In genomic region chr5:157955541-157956172, GRCh38 we compare ENCODE assay signal across 21 cellular contexts.
"Had no signal": no experiment of that assay in that cellular context is flagged by ENCODE, and none has a peak within 500 bp of the region (broad histone marks: within the 10 kb centered on the region; RNA-seq: fewer than 3 reads in every experiment).

No MANE protein-coding gene starts in this region.

- H3K4me3 Mint-ChIP-seq: activated CD4-positive, alpha-beta memory T cell treated with anti-CD3 and anti-CD28 coated beads, Interleukin-2, amount 10 ng/mL, durations not matched to agents 7 days and 5 days; activated naive CD4-positive, alpha-beta T cell treated with anti-CD3 and anti-CD28 coated beads, Interleukin-2, amount 10 ng/mL, durations not matched to agents 7 days and 5 days; dendritic cell treated with granulocyte-macrophage colony-stimulating factor and Interleukin-4, amounts not matched to agents 40 ng/mL and 50 ng/mL, for 4 days; naive thymus-derived CD4-positive, alpha-beta T cell; neural crest cell; stimulated activated memory B cell treated with anti-CD40 and anti-IgM and Interleukin-4, amounts not matched to agents 10 μg/mL and 1 μg/mL and 100 μg/mL, for 72 hours had no signal

- H3K4me3 ChIP-seq: esophagus muscularis mucosa, gastrocnemius medialis, lower lobe of right lung, sigmoid colon, smooth muscle cell, stomach, suprapubic skin, tibial nerve had no signal

- H3K27ac ChIP-seq: esophagus muscularis mucosa, gastrocnemius medialis, lower lobe of right lung, sigmoid colon, suprapubic skin, tibial nerve had no signal

- H3K27me3 ChIP-seq: esophagus muscularis mucosa, gastrocnemius medialis, sigmoid colon, stomach, suprapubic skin, tibial nerve had no signal

- H3K27ac Mint-ChIP-seq: activated CD4-positive, alpha-beta memory T cell treated with anti-CD3 and anti-CD28 coated beads, Interleukin-2, amount 10 ng/mL, durations not matched to agents 7 days and 5 days; activated naive CD4-positive, alpha-beta T cell treated with anti-CD3 and anti-CD28 coated beads, Interleukin-2, amount 10 ng/mL, durations not matched to agents 7 days and 5 days; dendritic cell treated with granulocyte-macrophage colony-stimulating factor and Interleukin-4, amounts not matched to agents 40 ng/mL and 50 ng/mL, for 4 days; stimulated activated memory B cell treated with anti-CD40 and anti-IgM and Interleukin-4, amounts not matched to agents 10 μg/mL and 1 μg/mL and 100 μg/mL, for 72 hours had no signal

- DNase-seq: activated CD4-positive, alpha-beta memory T cell treated with anti-CD3 and anti-CD28 coated beads, Interleukin-2, amount 10 ng/mL, durations not matched to agents 7 days and 5 days; activated CD4-positive, alpha-beta T cell treated with anti-CD3 and anti-CD28 coated beads for 48 hours; activated effector memory CD4-positive, alpha-beta T cell treated with anti-CD3 and anti-CD28 coated beads, Interleukin-2, amount 50 U/mL, for 16 hours; activated naive CD4-positive, alpha-beta T cell treated with anti-CD3 and anti-CD28 coated beads, Interleukin-2, amount 10 ng/mL, durations not matched to agents 7 days and 5 days; amygdala; effector CD4-positive, alpha-beta T cell; gastrocnemius medialis; lower lobe of right lung; naive thymus-derived CD4-positive, alpha-beta T cell; occipital lobe; sigmoid colon; stimulated activated CD4-positive, alpha-beta T cell treated with anti-CD3 and anti-CD28 coated beads, Interleukin-15, amount 100 ng/mL, for 24 hours; stomach; T1000 had no signal

- H3K4me1 ChIP-seq: esophagus muscularis mucosa, gastrocnemius medialis, lower lobe of right lung, suprapubic skin, tibial nerve had no signal

- H3K9me3 Mint-ChIP-seq: activated CD4-positive, alpha-beta memory T cell treated with anti-CD3 and anti-CD28 coated beads, Interleukin-2, amount 10 ng/mL, durations not matched to agents 7 days and 5 days; activated naive CD4-positive, alpha-beta T cell treated with anti-CD3 and anti-CD28 coated beads, Interleukin-2, amount 10 ng/mL, durations not matched to agents 7 days and 5 days; dendritic cell treated with granulocyte-macrophage colony-stimulating factor and Interleukin-4, amounts not matched to agents 40 ng/mL and 50 ng/mL, for 4 days; stimulated activated memory B cell treated with anti-CD40 and anti-IgM and Interleukin-4, amounts not matched to agents 10 μg/mL and 1 μg/mL and 100 μg/mL, for 72 hours had no signal

- H3K4me1 Mint-ChIP-seq: activated naive CD4-positive, alpha-beta T cell treated with anti-CD3 and anti-CD28 coated beads, Interleukin-2, amount 10 ng/mL, durations not matched to agents 7 days and 5 days; stimulated activated memory B cell treated with anti-CD40 and anti-IgM and Interleukin-4, amounts not matched to agents 10 μg/mL and 1 μg/mL and 100 μg/mL, for 72 hours had no signal

- ATAC-seq: gastrocnemius medialis; lower lobe of right lung; stimulated activated memory B cell treated with anti-CD40 and anti-IgM and Interleukin-4, amounts not matched to agents 10 μg/mL and 1 μg/mL and 100 μg/mL, for 72 hours had no signal

- H3K36me3 Mint-ChIP-seq: activated naive CD4-positive, alpha-beta T cell treated with anti-CD3 and anti-CD28 coated beads, Interleukin-2, amount 10 ng/mL, durations not matched to agents 7 days and 5 days; naive thymus-derived CD4-positive, alpha-beta T cell; stimulated activated memory B cell treated with anti-CD40 and anti-IgM and Interleukin-4, amounts not matched to agents 10 μg/mL and 1 μg/mL and 100 μg/mL, for 72 hours had no signal

- H3K36me3 ChIP-seq: esophagus muscularis mucosa, gastrocnemius medialis, lower lobe of right lung, sigmoid colon, stomach, suprapubic skin, tibial nerve had no signal

- H3K4me2 ChIP-seq: smooth muscle cell had no signal

- H3K9me3 ChIP-seq: gastrocnemius medialis, lower lobe of right lung, sigmoid colon, stomach, suprapubic skin had no signal
